10 cellular contexts compared by ENCODE assay signal in genomic region chr15:45376967-45377629, GRCh38. TPM values are rescaled to one million over a fixed set of nuclear protein-coding genes. Genes with fewer than 3 reads are reported as not detected.
A peak's percentile ranks its signal among the peaks of the same experiment; 100 is the strongest.
DNase-seq lines count a peak whose midpoint lies in the region; ATAC-seq, FAIRE-seq and TF ChIP-seq lines count a peak whose summit lies in the region.
"Had no signal": no experiment of that assay in that cellular context is flagged by ENCODE, and none has a peak within 500 bp of the region (broad histone marks: within the 10 kb centered on the region; RNA-seq: fewer than 3 reads in every experiment).

No MANE protein-coding gene starts in this region.

- H3K9me3 Mint-ChIP-seq in chondrocyte (ENCODE audit: low read depth) (no peaks in the 10 kb centered on the region), natural killer cell (no peaks in the 10 kb centered on the region)

- H3K9me3 ChIP-seq in liver (ENCODE audit: control insufficient read depth in 4 of 4, low read length in 3 of 4) (no peaks in the 10 kb centered on the region), HepG2 (ENCODE audit: low read length) (no peaks in the 10 kb centered on the region), aorta (ENCODE audit: control insufficient read depth, low read length) (no peaks in the 10 kb centered on the region)

- no TSS peak for BruUV-seq in HepG2 (replicated peaks; lab: Mats Ljungman, UMichigan)

- no peak for TF ChIP-seq POLR2A in HepG2 (IDR thresholded peaks at IDR 0.05; ENCODE audit: insufficient read depth in 1 of 2, low read depth in 2 of 2, low read length in 2 of 2)

- H3K27ac Mint-ChIP-seq in chondrocyte (ENCODE audit: unreplicated experiment) (no peak overlapping the region), natural killer cell (peak overlapping the region in 1 of 2 donors; percentile 58)

- WGBS in liver, result 10% methylated on average over 5 of the region's 5 CpGs
- 93% methylated on average over 5 of the region's 5 CpGs for WGBS in HepG2 (ENCODE audit: low lambda C conversion rate)
- WGBS in aorta, 2 donors, result 52 to 53% methylated on average over 5 of the region's 5 CpGs

- CTCF ChIA-PET in HepG2 (lab: Yijun Ruan, JAX; ENCODE audit: low intra/inter-chr PET ratio, low total read pairs), result no interaction called here

- H3K27me3 Mint-ChIP-seq in chondrocyte (ENCODE audit: low read depth) (peaks cover 76% of the 10 kb centered on the region), natural killer cell (ENCODE audit: low read depth in 2 of 2) (peaks cover 34 to 49% of the 10 kb centered on the region in 2 donors)

- peak overlapping the region; percentile 74 to 80 for H3K9ac ChIP-seq in liver (ENCODE audit: low read depth in 1 of 2, low read length in 2 of 2)
- no peak overlapping the region for H3K9ac ChIP-seq in HepG2 (ENCODE audit: insufficient read depth, low read depth, low read length)

- peaks cover 2 to 43% (median 29%) of the 10 kb centered on the region in 4 donors for H3K4me1 ChIP-seq in liver (ENCODE audit: control insufficient read depth in 4 of 4, insufficient read depth in 4 of 4, low read length in 3 of 4)
- H3K4me1 ChIP-seq in HepG2 (ENCODE audit: insufficient read depth, low read length), result peaks cover 29% of the 10 kb centered on the region
- H3K4me1 ChIP-seq in aorta (ENCODE audit: control insufficient read depth in 1 of 2, insufficient read depth in 2 of 2, low read length in 2 of 2), result no peaks in the 10 kb centered on the region

- no peak for FAIRE-seq in HepG2 (lab: Jason Lieb, UNC)
- FAIRE-seq: D721Med had no signal

- TF ChIP-seq RAD21 in liver (IDR thresholded peaks at IDR 0.05), result no peak
- TF ChIP-seq RAD21 in HepG2 (CRISPR knock-in tag; IDR thresholded peaks at IDR 0.05), result no peak

- no peaks in the 10 kb centered on the region for H3K79me2 ChIP-seq in HepG2 (ENCODE audit: insufficient read depth, low read length)

- H3K4me2 ChIP-seq in HepG2 (ENCODE audit: low read depth, low read length), result no peak overlapping the region

- POLR2A ChIA-PET in HepG2 (lab: Yijun Ruan, JAX), result no interaction called here

- no peaks in the 10 kb centered on the region for H4K20me1 ChIP-seq in HepG2 (ENCODE audit: insufficient read depth, low read length)

- H3K36me3 Mint-ChIP-seq in chondrocyte (ENCODE audit: low read depth) (no peaks in the 10 kb centered on the region), natural killer cell (no peaks in the 10 kb centered on the region)

- H3K27ac ChIP-seq in liver (ENCODE audit: low read depth in 1 of 2, low read length in 2 of 2) (peak overlapping the region; percentile 60 to 86), HepG2 (ENCODE audit: extremely low read length, insufficient read depth, low read length) (no peak overlapping the region), aorta (ENCODE audit: low read depth in 1 of 2, low read length in 2 of 2) (no peak overlapping the region)

- TF ChIP-seq CTCF in liver (IDR thresholded peaks at IDR 0.05; ENCODE audit: low read depth, low read length, missing input control) (no peak), HepG2 (CRISPR knock-in tag; IDR thresholded peaks at IDR 0.05) (no peak), chondrocyte (IDR thresholded peaks at IDR 0.05) (no peak), natural killer cell (IDR thresholded peaks at IDR 0.05) (no peak)

- H3K4me3 ChIP-seq in liver (ENCODE audit: low read depth in 1 of 3, low read length in 3 of 3), result peak overlapping the region; percentile 65 to 93 (median 72)
- H3K4me3 ChIP-seq in HepG2 (replicated peaks in 1 of 3; ENCODE audit: insufficient read depth in 1 of 3, low read depth in 2 of 3, low read length in 3 of 3), result no peak overlapping the region
- peak overlapping the region; percentile 6 to 34 for H3K4me3 ChIP-seq in aorta (ENCODE audit: low read length in 2 of 2)

- H3K4me1 Mint-ChIP-seq in chondrocyte (ENCODE audit: low read depth), result peaks cover 11% of the 10 kb centered on the region
- peaks cover 20 to 24% of the 10 kb centered on the region in 2 donors for H3K4me1 Mint-ChIP-seq in natural killer cell

- no peak for ATAC-seq in HepG2
- ATAC-seq in natural killer cell, result no peak
- no peak for ATAC-seq in aorta (ENCODE audit: low FRiP score)
- no peak for ATAC-seq in HG03342 (IDR thresholded peaks at IDR 0.05; ENCODE audit: unreplicated experiment)
- ATAC-seq in HG03520 (IDR thresholded peaks at IDR 0.05; ENCODE audit: unreplicated experiment), result no peak
- no peak for ATAC-seq in GM19397 (IDR thresholded peaks at IDR 0.05; ENCODE audit: unreplicated experiment)

- intact Hi-C loops in HepG2 (cut with micrococcal nuclease; ENCODE audit: unreplicated experiment) (no loop called here), natural killer cell (cut with micrococcal nuclease) (no loop called here), aorta (cut with DNase I) (loop anchor here in 1 of 2 donors (5.0 kb wide), 1 partner anchor 180 kb away; no protein-coding TSS in a partner anchor)

- peak overlapping the region; percentile 74 for H3K4me3 Mint-ChIP-seq in chondrocyte (ENCODE audit: unreplicated experiment)
- peak overlapping the region; percentile 88 for H3K4me3 Mint-ChIP-seq in natural killer cell

- no peaks in the 10 kb centered on the region for H3K27me3 ChIP-seq in liver (ENCODE audit: control insufficient read depth in 4 of 4, insufficient read depth in 4 of 4, low read length in 3 of 4)
- no peaks in the 10 kb centered on the region for H3K27me3 ChIP-seq in HepG2 (ENCODE audit: control insufficient read depth in 1 of 2, insufficient read depth in 2 of 2, low read length in 2 of 2)
- H3K27me3 ChIP-seq in aorta (ENCODE audit: control insufficient read depth in 1 of 2, insufficient read depth in 2 of 2, low read length in 1 of 2), result no peaks in the 10 kb centered on the region

- in situ Hi-C loops in HepG2 (cut with HindIII; ENCODE audit: extremely low pct_ligation_motif_present, low pct_unique_long_range_greater_than_20kb), result no loop called here

- TF ChIP-seq EP300 in HepG2 (IDR thresholded peaks at IDR 0.05; ENCODE audit: low read depth in 2 of 2, low read length in 2 of 2) (no peak), HepG2 (CRISPR knock-in tag; IDR thresholded peaks at IDR 0.05; ENCODE audit: borderline replicate concordance) (no peak)

- DNase-seq in HepG2 (ENCODE audit: low spot score) (no peak), chondrocyte (ENCODE audit: low spot score) (no peak), natural killer cell (no peak), aorta (no peak)
- DNase-seq: NCI-H226 had no signal

- peaks cover 0 to 12% (median 6%) of the 10 kb centered on the region in 4 donors for H3K36me3 ChIP-seq in liver (ENCODE audit: control insufficient read depth in 4 of 4, insufficient read depth in 3 of 4, low read depth in 1 of 4, low read length in 3 of 4)
- H3K36me3 ChIP-seq in HepG2 (replicated peaks in 1 of 2; ENCODE audit: control insufficient read depth in 1 of 2, insufficient read depth in 2 of 2, low read length in 2 of 2), result no peaks in the 10 kb centered on the region
- H3K36me3 ChIP-seq in aorta (ENCODE audit: control insufficient read depth in 1 of 2, insufficient read depth in 2 of 2, low read length in 1 of 2), result no peaks in the 10 kb centered on the region

- H2AFZ ChIP-seq in HepG2 (ENCODE audit: low read length), result no peak overlapping the region

TF ChIP-seq in liver, 16 proteins besides CTCF, POLR2A, EP300 and RAD21 (continues in another document):
- no peak for TF ChIP-seq NR2F2 (IDR thresholded peaks at IDR 0.05)
- no peak for TF ChIP-seq FOXA1 (IDR thresholded peaks at IDR 0.05)
- TF ChIP-seq ATF3 (IDR thresholded peaks at IDR 0.05), result no peak

RNA-seq across cellular contexts. Expression of gene GATM, which starts 1.2 kb away (rescaled TPM):
- 1,000 to 10,000 TPM in 1 of 2 donors, 100 to 1,000 TPM in 1; 720 to 1,079 TPM for total RNA-seq in liver
- 100 to 1,000 TPM; 401 to 627 TPM for polyA plus RNA-seq in liver
- total RNA-seq in HepG2 (2016; rRNA removed; fragmentation: Illumina TruSeq; extraction: Trizol), result 1.5 and 2.1 TPM in 2 replicates
- 1.2 and 1.7 TPM in 2 replicates for total RNA-seq in HepG2 (2016; cell fraction: cytosol; rRNA removed; fragmentation: Illumina TruSeq; extraction: Trizol; ENCODE audit: low read depth)
- 1.5 and 2.6 TPM in 2 replicates for total RNA-seq in HepG2 (2016; cell fraction: insoluble cytoplasmic fraction; rRNA removed; fragmentation: Illumina TruSeq; extraction: Trizol)
- total RNA-seq in HepG2 (2016; cell fraction: membrane; rRNA removed; fragmentation: Illumina TruSeq; extraction: Trizol), result 1.6 and 1.7 TPM in 2 replicates
- 4.0 and 4.1 TPM in 2 replicates for total RNA-seq in HepG2 (2016; cell fraction: nucleus; rRNA removed; fragmentation: Illumina TruSeq; extraction: Trizol)
- 13.9 and 16.8 TPM in 2 replicates for polyA plus RNA-seq in HepG2 (2011; rRNA removed)
- polyA plus RNA-seq in HepG2 (2011; cell fraction: cytosol; rRNA removed), result 7.0 and 7.3 TPM in 2 replicates
- 22.1 and 26.0 TPM in 2 replicates for polyA plus RNA-seq in HepG2 (2011; cell fraction: nucleus; rRNA removed)
- 16.6 and 32.5 TPM in 2 replicates for polyA plus RNA-seq in HepG2 (2012)
- 0.26 and 0.46 TPM in 2 replicates for polyA plus RNA-seq in HepG2 (2016; cell fraction: cytosol; fragmentation: Illumina TruSeq; extraction: Trizol; ENCODE audit: low read depth)
- 0.97 TPM in 2 replicates for polyA plus RNA-seq in HepG2 (2016; cell fraction: insoluble cytoplasmic fraction; fragmentation: Illumina TruSeq; extraction: Trizol; ENCODE audit: low read depth)
- 0.28 and 0.72 TPM in 2 replicates for polyA plus RNA-seq in HepG2 (2016; cell fraction: membrane; fragmentation: Illumina TruSeq; extraction: Trizol; ENCODE audit: low read depth)
- 2.4 and 3.2 TPM in 2 replicates for polyA plus RNA-seq in HepG2 (2016; cell fraction: nucleus; fragmentation: Illumina TruSeq; extraction: Trizol; ENCODE audit: insufficient read depth, low read depth)
- 0.58 and 11.2 TPM in 2 replicates for polyA minus RNA-seq in HepG2 (2011; rRNA and poly(A)+ RNA removed; ENCODE audit: low replicate concordance)
- polyA minus RNA-seq in HepG2 (2011; cell fraction: cytosol; rRNA and poly(A)+ RNA removed), result 5.3 and 6.4 TPM in 2 replicates
- polyA minus RNA-seq in HepG2 (2011; cell fraction: nucleus; rRNA and poly(A)+ RNA removed), result 40.2 and 42.5 TPM in 2 replicates
- 0.30 TPM in 1 of 3 replicates, not detected in the others for total RNA-seq in chondrocyte
- 1 to 10 TPM; 1.3 to 2.1 (median 2.0) TPM for total RNA-seq in natural killer cell
- total RNA-seq in aorta, result 10 to 100 TPM; 27.8 to 31.9 TPM
- 10 to 100 TPM in 1 of 2 donors, 1 to 10 TPM in 1; 6.9 to 74.6 TPM for polyA plus RNA-seq in aorta

Comparison
In these comparisons a context has a peak if more than half of its experiments do, and no peak if none do; other contexts are left out.
1. H3K27ac ChIP-seq: peak in liver (2 of 2); none in HepG2 (single experiment) and aorta (0 of 2).
2. H3K4me3 ChIP-seq: peak in liver (3 of 3) and aorta (2 of 2); none in HepG2 (0 of 3).
3. RNA of gene GATM, which starts 1.2 kb away (total RNA-seq): 720 to 1,079 TPM in liver; 27.8 to 31.9 TPM in aorta, 1.2 to 4.1 TPM in HepG2, 1.3 to 2.1 TPM in natural killer cell and 0.30 TPM in chondrocyte; every median in the first group is over 10 times any median in the second.